36 cellular contexts compared by ENCODE assay signal in the genomic region with DNA sequence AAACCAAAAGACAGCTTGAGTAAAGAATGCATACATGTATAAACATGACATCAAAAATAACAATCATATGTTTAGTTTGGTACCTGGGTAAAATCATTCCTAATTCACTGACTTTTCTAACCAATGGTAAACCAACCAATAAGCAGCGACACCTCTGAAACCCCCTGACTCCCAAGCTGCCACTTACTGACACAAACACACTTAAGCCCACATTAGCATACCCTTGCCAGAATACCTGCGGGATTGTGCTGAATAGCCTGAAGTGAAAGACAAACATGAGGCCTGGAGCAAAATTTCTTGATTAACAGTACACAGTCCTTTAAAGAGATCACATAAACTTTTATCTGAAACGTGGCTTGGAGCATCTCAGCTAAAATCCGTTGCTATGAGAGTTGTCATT.
"Had no signal": no experiment of that assay in that cellular context is flagged by ENCODE, and none has a peak within 500 bp of the region (broad histone marks: within the 10 kb centered on the region; RNA-seq: fewer than 3 reads in every experiment).

No MANE protein-coding gene starts in this region.

- H3K27me3 ChIP-seq: cardiac muscle cell, MG63 had no signal

- H3K36me3 Mint-ChIP-seq: activated naive CD8-positive, alpha-beta T cell treated with anti-CD3 and anti-CD28 coated beads for 36 hours had no signal

- H3K4me3 ChIP-seq: cardiac muscle cell, MG63 had no signal

- H3K27me3 Mint-ChIP-seq: activated CD4-positive, alpha-beta T cell treated with anti-CD3 and anti-CD28 coated beads, Interleukin-2, amount 10 ng/mL, durations not matched to agents 24 days and 14 days; activated CD8-positive, alpha-beta T cell treated with anti-CD3 and anti-CD28 coated beads for 36 hours; activated naive CD8-positive, alpha-beta T cell treated with anti-CD3 and anti-CD28 coated beads for 36 hours; activated T-helper 17 cell treated with anti-CD3 and anti-CD28 coated beads, Interleukin-2, amount 50 U/mL, for 72 hours; central memory CD8-positive, alpha-beta T cell had no signal

- H3K9me3 ChIP-seq: MG63 had no signal

- H3K4me3 Mint-ChIP-seq: activated CD4-positive, alpha-beta T cell treated with anti-CD3 and anti-CD28 coated beads, Interleukin-2, amount 10 ng/mL, durations not matched to agents 24 days and 14 days; activated CD8-positive, alpha-beta T cell treated with anti-CD3 and anti-CD28 coated beads for 36 hours; activated naive CD8-positive, alpha-beta T cell treated with anti-CD3 and anti-CD28 coated beads for 36 hours; activated T-cell treated with anti-CD3 and anti-CD28 coated beads, Interleukin-2, amount 50 U/mL, for 72 hours; activated T-helper 17 cell treated with anti-CD3 and anti-CD28 coated beads, Interleukin-2, amount 50 U/mL, for 72 hours; central memory CD8-positive, alpha-beta T cell had no signal

- H3K9me3 Mint-ChIP-seq: activated CD4-positive, alpha-beta T cell treated with anti-CD3 and anti-CD28 coated beads, Interleukin-2, amount 10 ng/mL, durations not matched to agents 24 days and 14 days had no signal

- DNase-seq: activated CD4-positive, alpha-beta T cell treated with anti-CD3 and anti-CD28 coated beads, Interleukin-2, amount 10 ng/mL, durations not matched to agents 24 days and 14 days; activated CD4-positive, alpha-beta T cell treated with anti-CD3 and anti-CD28 coated beads, Interleukin-2, amount 50 U/mL, for 4 hours; activated CD8-positive, alpha-beta T cell treated with anti-CD3 and anti-CD28 coated beads for 36 hours; activated effector memory CD4-positive, alpha-beta T cell treated with anti-CD3 and anti-CD28 coated beads, Interleukin-2, amount 50 U/mL, for 16 hours; activated naive CD4-positive, alpha-beta T cell; activated naive CD4-positive, alpha-beta T cell treated with anti-CD3 and anti-CD28 coated beads, Interleukin-2, amount 50 U/mL, for 16 hours; activated naive CD8-positive, alpha-beta T cell treated with anti-CD3 and anti-CD28 coated beads for 36 hours; activated T-cell treated with anti-CD3 and anti-CD28 coated beads, Interleukin-2, amount 50 U/mL, for 1 hour; activated T-cell treated with anti-CD3 and anti-CD28 coated beads, Interleukin-2, amount 50 U/mL, for 72 hours; amniotic stem cell; aorta; Kasumi-1; KG1; MG63; NCI-H1048; NCI-H1105 treated with DMSO at 0.1 percent for 48 hours; NCI-H1436 treated with DMSO at 0.1 percent for 48 hours; NCI-H1694 treated with DMSO at 0.1 percent for 48 hours; NCI-H2029; NCI-H2171 treated with DMSO at 0.1 percent for 48 hours; NCI-H2227 treated with DMSO at 0.1 percent for 48 hours; NCI-H446; NCI-H510A treated with DMSO at 0.1 percent for 48 hours; NCI-H526 treated with DMSO at 0.1 percent for 48 hours; NCI-H774; NK-92 treated with Interleukin-12 subunit alpha and Interleukin-12 subunit beta, amount 100 ng/mL, for 24 hours; OCI-M1; Right ventricle myocardium superior; SW 1271; T-helper 1 cell; T-helper 2 cell; T-helper 9 cell had no signal

- H3K36me3 ChIP-seq: cardiac muscle cell, MG63 had no signal

- H3K4me1 Mint-ChIP-seq: activated CD4-positive, alpha-beta T cell treated with anti-CD3 and anti-CD28 coated beads, Interleukin-2, amount 10 ng/mL, durations not matched to agents 24 days and 14 days; activated naive CD8-positive, alpha-beta T cell treated with anti-CD3 and anti-CD28 coated beads for 36 hours; activated T-helper 17 cell treated with anti-CD3 and anti-CD28 coated beads, Interleukin-2, amount 50 U/mL, for 72 hours; central memory CD8-positive, alpha-beta T cell had no signal

- H3K27ac ChIP-seq: cardiac muscle cell, VCaP had no signal

- H3K27ac Mint-ChIP-seq: activated CD4-positive, alpha-beta T cell treated with anti-CD3 and anti-CD28 coated beads, Interleukin-2, amount 10 ng/mL, durations not matched to agents 24 days and 14 days; activated CD8-positive, alpha-beta T cell treated with anti-CD3 and anti-CD28 coated beads for 36 hours; activated naive CD8-positive, alpha-beta T cell treated with anti-CD3 and anti-CD28 coated beads for 36 hours; activated T-cell treated with anti-CD3 and anti-CD28 coated beads, Interleukin-2, amount 50 U/mL, for 72 hours; activated T-helper 17 cell treated with anti-CD3 and anti-CD28 coated beads, Interleukin-2, amount 50 U/mL, for 72 hours had no signal
